19 cellular contexts compared by ENCODE assay signal in genomic region chr1:107831921-107832320, GRCh38.
DNase-seq lines count a peak whose midpoint lies in the region; ATAC-seq and TF ChIP-seq lines count a peak whose summit lies in the region.
"Had no signal": no experiment of that assay in that cellular context is flagged by ENCODE, and none has a peak within 500 bp of the region (broad histone marks: within the 10 kb centered on the region; RNA-seq: fewer than 3 reads in every experiment).

No MANE protein-coding gene starts in this region.

- TF ChIP-seq CTCF in DND-41 (IDR thresholded peaks at IDR 0.05; ENCODE audit: borderline replicate concordance, extremely low read depth, low read length, poor library complexity, severe bottlenecking), result no peak
- TF ChIP-seq CTCF in epithelial cell of proximal tubule (conservative IDR thresholded peaks at IDR 0.05; ENCODE audit: low read depth, low read length), result no peak
- TF ChIP-seq CTCF in spleen (IDR thresholded peaks at IDR 0.05 in 8 of 11, conservative IDR thresholded peaks at IDR 0.05 in 3 of 11), result no peak
- TF ChIP-seq CTCF in left ventricle myocardium inferior (IDR thresholded peaks at IDR 0.05; ENCODE audit: borderline replicate concordance), result no peak

- H3K4me3 ChIP-seq in BLaER1, result peak overlapping the region; percentile 2; the same call in 1 of the 2 replicates
- H3K4me3 ChIP-seq in DND-41 (ENCODE audit: low read depth in 1 of 2, low read length in 2 of 2), result no peak overlapping the region
- H3K4me3 ChIP-seq in epithelial cell of proximal tubule (ENCODE audit: low read depth, low read length), result no peak overlapping the region
- no peak overlapping the region for H3K4me3 ChIP-seq in spleen
- no peak overlapping the region for H3K4me3 ChIP-seq in left ventricle myocardium inferior

- intact Hi-C loops in spleen (cut with DNase I; ENCODE audit: low total_unique reads), result no loop called here
- intact Hi-C loops in left ventricle myocardium inferior (cut with micrococcal nuclease), result no loop called here

- peaks cover 10% of the 10 kb centered on the region for H3K9me3 ChIP-seq in BLaER1
- no peaks in the 10 kb centered on the region for H3K9me3 ChIP-seq in DND-41 (ENCODE audit: insufficient read depth, low read length, severe bottlenecking)
- H3K9me3 ChIP-seq in spleen, result no peaks in the 10 kb centered on the region
- peaks cover 1% of the 10 kb centered on the region for H3K9me3 ChIP-seq in left ventricle myocardium inferior (replicated peaks)
- H3K9me3 ChIP-seq: SK-N-SH had no signal

- H4K20me1 ChIP-seq in BLaER1 (no peaks in the 10 kb centered on the region), DND-41 (ENCODE audit: insufficient read depth, low read length) (no peaks in the 10 kb centered on the region)

- H3K36me3 ChIP-seq in BLaER1, result peaks cover 14% of the 10 kb centered on the region; the same call in 1 of the 2 replicates
- H3K36me3 ChIP-seq in DND-41 (ENCODE audit: insufficient read depth, low read length), result no peaks in the 10 kb centered on the region
- no peaks in the 10 kb centered on the region for H3K36me3 ChIP-seq in spleen
- no peaks in the 10 kb centered on the region for H3K36me3 ChIP-seq in left ventricle myocardium inferior

- H3K27ac ChIP-seq in BLaER1 (peak overlapping the region; percentile 71), DND-41 (ENCODE audit: low read length) (peak overlapping the region; percentile 79), spleen (peak overlapping the region in 5 of 8 donors; percentile 1 to 76 (median 34)), left ventricle myocardium inferior (replicated peaks) (no peak overlapping the region)
- H3K27ac ChIP-seq: C4-2B had no signal

- no peak overlapping the region for H2AFZ ChIP-seq in DND-41 (ENCODE audit: low read depth, low read length)

- DNase-seq in DND-41 (no peak), epithelial cell of proximal tubule (ENCODE audit: low read depth) (peak; percentile 23), spleen (no peak), left ventricle myocardium inferior (no peak)
- DNase-seq: DMS 273 treated with DMSO at 0.1 percent for 48 hours, EL, GOT3, NCI-H1105, NCI-H2081, NCI-H510A, NCI-H748 treated with DMSO at 0.1 percent for 48 hours, OCI-M1, SHP77, SK-N-SH had no signal

- peaks cover 85% of the 10 kb centered on the region for H3K79me2 ChIP-seq in DND-41 (ENCODE audit: insufficient read depth, low read length)

- TF ChIP-seq POLR2A in spleen (IDR thresholded peaks at IDR 0.05), result no peak

- 0 out of 2 replicates have a peak overlapping the region, but pooled peaks have one; percentile 44 for H3K9ac ChIP-seq in BLaER1
- H3K9ac ChIP-seq in DND-41 (ENCODE audit: low read depth, low read length), result no peak overlapping the region
- H3K9ac ChIP-seq: SK-N-SH had no signal

- 46 to 70% (median 63%) methylated on average over 2 of the region's 2 CpGs for WGBS in spleen, 5 donors

- peaks cover 97% of the 10 kb centered on the region for H3K4me1 ChIP-seq in BLaER1
- peaks cover 100% of the 10 kb centered on the region for H3K4me1 ChIP-seq in DND-41 (ENCODE audit: insufficient read depth, low read length)
- peaks cover 24 to 100% (median 70%) of the 10 kb centered on the region in 6 donors for H3K4me1 ChIP-seq in spleen
- peaks cover 17% of the 10 kb centered on the region for H3K4me1 ChIP-seq in left ventricle myocardium inferior

- no peaks in the 10 kb centered on the region for H3K27me3 ChIP-seq in BLaER1
- H3K27me3 ChIP-seq in DND-41 (ENCODE audit: insufficient read depth, low read length, poor library complexity), result no peaks in the 10 kb centered on the region
- no peaks in the 10 kb centered on the region for H3K27me3 ChIP-seq in spleen (replicated peaks in 1 of 7)
- H3K27me3 ChIP-seq in left ventricle myocardium inferior (ENCODE audit: low read depth), result no peaks in the 10 kb centered on the region

- ATAC-seq in DND-41 (ENCODE audit: insufficient read depth, low read depth) (no peak), HG02970 (IDR thresholded peaks at IDR 0.05; ENCODE audit: low FRiP score, unreplicated experiment) (no peak), GM21360 (IDR thresholded peaks at IDR 0.05; ENCODE audit: unreplicated experiment) (no peak)
- ATAC-seq: HCT116 had no signal

- H3K4me2 ChIP-seq in BLaER1 (peak overlapping the region; percentile 63), DND-41 (ENCODE audit: insufficient read depth, low read length) (no peak overlapping the region)
- H3K4me2 ChIP-seq: SK-N-SH had no signal
